8 cellular contexts compared by ENCODE assay signal in the genomic region with DNA sequence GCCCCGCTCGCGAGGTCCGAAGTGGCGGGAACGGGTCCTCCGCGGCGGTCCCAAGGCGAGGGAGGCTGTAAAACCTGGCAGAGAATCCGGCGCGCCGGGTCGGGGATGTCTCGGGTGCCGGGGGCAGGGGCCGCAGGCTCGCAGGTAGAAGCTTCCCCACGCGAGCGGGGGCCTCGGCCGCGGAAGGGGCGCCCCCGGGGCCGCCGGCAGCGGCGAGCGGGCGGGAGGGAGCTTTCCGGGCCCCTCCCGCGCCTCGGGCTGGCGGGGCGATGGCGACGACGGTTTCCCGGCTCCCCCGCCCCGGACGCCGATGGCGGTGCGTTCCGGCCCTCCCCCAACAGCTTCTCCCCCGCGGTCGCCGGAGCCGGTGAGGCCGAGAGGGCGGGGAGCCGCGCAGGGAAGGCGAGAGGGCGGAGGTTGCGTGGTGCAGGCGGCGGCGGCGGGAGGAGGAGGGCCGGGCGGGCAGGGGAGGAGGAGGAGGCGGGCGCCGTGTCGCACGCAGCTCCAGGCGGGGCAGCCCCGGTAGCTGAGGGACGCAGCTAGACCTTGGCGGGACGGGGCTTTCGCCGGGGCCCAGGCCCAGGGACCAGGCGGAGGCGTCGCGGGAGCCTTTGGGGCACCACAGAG.
DNase-seq lines count a peak whose midpoint lies in the region; ATAC-seq and TF ChIP-seq lines count a peak whose summit lies in the region.

A gene (plus strand): TSS at position 507 of the 627 bp plus-strand sequence. CDS start 31,220 bp downstream, outside the sequence.

- peak; percentile 17 to 50 for DNase-seq in NOMO-1 (lab: John Stamatoyannopoulos, UW; ENCODE audit: unreplicated experiment in 2 of 2)
- DNase-seq in NOMO-1 treated with dmso at 0.1 percent for 144 hours (lab: John Stamatoyannopoulos, UW; ENCODE audit: unreplicated experiment): no peak
- peak; percentile 47 for DNase-seq in NCI-H2029 treated with DMSO at 0.1 percent for 48 hours (lab: John Stamatoyannopoulos, UW)
- peak; percentile 65 to 83 for DNase-seq in cardiac fibroblast (ENCODE audit: low read depth in 2 of 2)
- DNase-seq in iris pigment epithelial cell (ENCODE audit: low read depth): peak; percentile 68
- DNase-seq in stimulated activated CD4-positive, alpha-beta T cell treated with anti-CD3 and anti-CD28 coated beads, Interleukin-15, amount 100 ng/mL, for 1 hour (ENCODE audit: low read depth in 1 of 2, low spot score in 1 of 2): peak; percentile 68 to 77

- no peak for TF ChIP-seq CTCF in WI38 (IDR thresholded peaks at IDR 0.05; ENCODE audit: low read depth, low read length)
- TF ChIP-seq CTCF in cardiac fibroblast (IDR thresholded peaks at IDR 0.05; ENCODE audit: low read depth, low read length): no peak

- H3K4me3 ChIP-seq in WI38 (ENCODE audit: low read depth, low read length) (peak within 1 kb of the TSS; percentile 76), cardiac fibroblast (replicated peaks in 1 of 2; ENCODE audit: low read depth in 2 of 2, low read length in 2 of 2) (peak within 1 kb of the TSS; percentile 78)

- peak; percentile 53 for ATAC-seq in HG02884 (IDR thresholded peaks at IDR 0.05; ENCODE audit: unreplicated experiment)
